ENCODE assay signal across 18 cellular contexts in genomic region chr14:92673601-92674000, GRCh38.
DNase-seq lines count a peak whose midpoint lies in the region; ATAC-seq and TF ChIP-seq lines count a peak whose summit lies in the region.
"Had no signal": no experiment of that assay in that cellular context is flagged by ENCODE, and none has a peak within 500 bp of the region (broad histone marks: within the 10 kb centered on the region; RNA-seq: fewer than 3 reads in every experiment).

No MANE protein-coding gene starts in this region.

- CTCF ChIA-PET in CD4-positive, alpha-beta T cell (lab: Charles Lee), result interaction anchor here (0.9 kb wide), 1 partner anchor 538 kb away, joined by 3 read pairs; no protein-coding TSS in a partner anchor

- no peak overlapping the region for H3K27ac ChIP-seq in CD4-positive, alpha-beta T cell (ENCODE audit: low read depth, low read length)
- H3K27ac ChIP-seq: BLaER1, RWPE1, SJCRH30 had no signal

- intact Hi-C loops in CD4-positive, alpha-beta T cell (cut with DNase I, micrococcal nuclease), result no loop called here

- H3K27me3 ChIP-seq in CD4-positive, alpha-beta T cell (ENCODE audit: control insufficient read depth, insufficient read depth, low read length), result no peaks in the 10 kb centered on the region
- H3K27me3 ChIP-seq: SJCRH30 had no signal

- peaks cover 95% of the 10 kb centered on the region for H3K36me3 Mint-ChIP-seq in CD4-positive, alpha-beta T cell (ENCODE audit: low read depth)
- H3K36me3 Mint-ChIP-seq in activated naive CD8-positive, alpha-beta T cell treated with anti-CD3 and anti-CD28 coated beads for 36 hours, result peaks cover 70% of the 10 kb centered on the region
- H3K36me3 Mint-ChIP-seq in naive thymus-derived CD8-positive, alpha-beta T cell, result peaks cover 0 to 95% (median 14%) of the 10 kb centered on the region in 3 donors

- no peak for ATAC-seq in CD4-positive, alpha-beta T cell (ENCODE audit: poor library complexity)
- ATAC-seq in naive thymus-derived CD8-positive, alpha-beta T cell, result no peak
- ATAC-seq in GM18909 (IDR thresholded peaks at IDR 0.05; ENCODE audit: poor library complexity, unreplicated experiment), result no peak
- ATAC-seq in GM19328 (IDR thresholded peaks at IDR 0.05; ENCODE audit: unreplicated experiment), result no peak
- ATAC-seq: PC-3 had no signal

- peaks cover 70% of the 10 kb centered on the region for H3K4me1 Mint-ChIP-seq in CD4-positive, alpha-beta T cell (ENCODE audit: low read depth)
- H3K4me1 Mint-ChIP-seq in activated naive CD8-positive, alpha-beta T cell treated with anti-CD3 and anti-CD28 coated beads for 36 hours, result peaks cover 84% of the 10 kb centered on the region
- peaks cover 42 to 86% (median 77%) of the 10 kb centered on the region in 4 donors for H3K4me1 Mint-ChIP-seq in naive thymus-derived CD8-positive, alpha-beta T cell

- no peaks in the 10 kb centered on the region for H3K9me3 ChIP-seq in CD4-positive, alpha-beta T cell (ENCODE audit: control insufficient read depth, low read length)
- H3K9me3 ChIP-seq: BLaER1, SJCRH30 had no signal

- POLR2A ChIA-PET in CD4-positive, alpha-beta T cell (lab: Charles Lee), result interaction anchor here (1.6 kb wide), 1 partner anchor 9 kb away, joined by 4 read pairs; no protein-coding TSS in a partner anchor
- POLR2A ChIA-PET in naive thymus-derived CD8-positive, alpha-beta T cell (lab: Charles Lee), result interaction anchor here (0.7 to 2.1 kb wide), 5 partner anchors 8 to 211 kb away, joined by 3 to 8 read pairs (median 6); no protein-coding TSS in a partner anchor

- no peak for TF ChIP-seq CTCF in CD4-positive, alpha-beta T cell (IDR thresholded peaks at IDR 0.05)

- no peaks in the 10 kb centered on the region for H3K27me3 Mint-ChIP-seq in CD4-positive, alpha-beta T cell
- no peaks in the 10 kb centered on the region for H3K27me3 Mint-ChIP-seq in activated naive CD8-positive, alpha-beta T cell treated with anti-CD3 and anti-CD28 coated beads for 36 hours
- no peaks in the 10 kb centered on the region for H3K27me3 Mint-ChIP-seq in naive thymus-derived CD8-positive, alpha-beta T cell

- no peak overlapping the region for H3K4me3 Mint-ChIP-seq in CD4-positive, alpha-beta T cell
- no peak overlapping the region for H3K4me3 Mint-ChIP-seq in activated naive CD8-positive, alpha-beta T cell treated with anti-CD3 and anti-CD28 coated beads for 36 hours
- peak overlapping the region in 2 of 10 donors; percentile 7 to 56 for H3K4me3 Mint-ChIP-seq in naive thymus-derived CD8-positive, alpha-beta T cell
- H3K4me3 Mint-ChIP-seq: H9 had no signal

- DNase-seq in NCI-H748 (lab: John Stamatoyannopoulos, UW; ENCODE audit: unreplicated experiment), result peak; percentile 42
- DNase-seq in NCI-H748 treated with DMSO at 0.1 percent for 48 hours (lab: John Stamatoyannopoulos, UW), result no peak
- no peak for DNase-seq in CD4-positive, alpha-beta T cell
- DNase-seq in activated naive CD8-positive, alpha-beta T cell treated with anti-CD3 and anti-CD28 coated beads for 36 hours, result no peak
- DNase-seq in naive thymus-derived CD8-positive, alpha-beta T cell, result peak in 1 of 10 donors; percentile 11
- DNase-seq in DMS153 treated with DMSO at 0.1 percent for 48 hours (lab: John Stamatoyannopoulos, UW; ENCODE audit: unreplicated experiment), result no peak
- DNase-seq: COR-L47, H9, NCI-H1048, NCI-H146, NCI-H345, NCI-H526, PC-3, SJCRH30 had no signal

- no peaks in the 10 kb centered on the region for H3K9me3 Mint-ChIP-seq in CD4-positive, alpha-beta T cell
- H3K9me3 Mint-ChIP-seq in activated naive CD8-positive, alpha-beta T cell treated with anti-CD3 and anti-CD28 coated beads for 36 hours, result peaks cover 5% of the 10 kb centered on the region
- no peaks in the 10 kb centered on the region for H3K9me3 Mint-ChIP-seq in naive thymus-derived CD8-positive, alpha-beta T cell
- H3K9me3 Mint-ChIP-seq: H9 had no signal

- peak overlapping the region; percentile 39 for H3K27ac Mint-ChIP-seq in CD4-positive, alpha-beta T cell
- peak overlapping the region; percentile 50 for H3K27ac Mint-ChIP-seq in activated naive CD8-positive, alpha-beta T cell treated with anti-CD3 and anti-CD28 coated beads for 36 hours
- H3K27ac Mint-ChIP-seq in naive thymus-derived CD8-positive, alpha-beta T cell, result peak overlapping the region in 8 of 10 donors; percentile 20 to 91 (median 63)
- H3K27ac Mint-ChIP-seq: H9 had no signal
